ENCODE assay signal across 23 cellular contexts in the genomic region with DNA sequence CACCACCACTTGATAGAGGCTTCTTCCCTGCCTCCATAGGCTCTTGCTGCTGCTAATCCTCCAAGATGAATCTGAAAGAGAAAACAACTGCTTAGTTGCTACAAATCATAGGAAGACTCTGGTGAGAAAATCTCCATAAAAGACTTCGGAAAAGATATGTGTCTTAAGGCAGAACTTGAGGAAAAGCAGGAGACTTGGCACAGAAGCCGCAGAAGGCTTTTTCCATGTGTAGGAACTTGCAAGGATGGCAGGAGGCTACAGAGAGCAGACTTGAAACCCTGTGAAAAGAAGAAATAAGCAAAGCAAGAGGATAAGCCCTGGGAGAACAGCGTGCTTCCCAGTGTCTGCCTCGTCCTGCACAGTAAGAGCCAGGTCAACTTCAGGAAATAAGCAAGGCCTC.
"Had no signal": no experiment of that assay in that cellular context is flagged by ENCODE, and none has a peak within 500 bp of the region (broad histone marks: within the 10 kb centered on the region; RNA-seq: fewer than 3 reads in every experiment).

No MANE protein-coding gene starts in this region.

- DNase-seq: islet precursor cell; left ventricle myocardium inferior; mesendoderm; naive thymus-derived CD4-positive, alpha-beta T cell; ovary; retina; right cardiac atrium; small intestine; spleen; stimulated activated CD4-positive, alpha-beta T cell treated with anti-CD3 and anti-CD28 coated beads, Interleukin-4, amount 100 ng/mL, for 24 hours; stimulated activated naive CD4-positive, alpha-beta T cell; substantia nigra; upper lobe of left lung had no signal

- H3K27me3 Mint-ChIP-seq: progenitor cell of endocrine pancreas had no signal

- H3K9me3 ChIP-seq: ovary, upper lobe of left lung, vagina had no signal

- H3K79me2 ChIP-seq: hepatocyte had no signal

- H3K4me1 Mint-ChIP-seq: stimulated activated effector memory CD8-positive, alpha-beta T cell treated with anti-CD3 and anti-CD28 coated beads, Interleukin-12 subunit alpha, Interleukin-12 subunit beta, amount 100 ng/mL, for 72 hours had no signal

- H2AFZ ChIP-seq: hepatocyte had no signal

- H3K4me1 ChIP-seq: left ventricle myocardium inferior, spleen, tibial nerve, upper lobe of left lung, vagina had no signal

- H3K27ac Mint-ChIP-seq: mesothelial cell of epicardium; naive thymus-derived CD4-positive, alpha-beta T cell; natural killer cell treated with Interleukin-12 subunit alpha and Interleukin-12 subunit beta and Interleukin-15 and Interleukin-18, amount 100 ng/mL, for 72 hours; progenitor cell of endocrine pancreas; stimulated activated effector memory CD8-positive, alpha-beta T cell treated with anti-CD3 and anti-CD28 coated beads, Interleukin-12 subunit alpha, Interleukin-12 subunit beta, amount 100 ng/mL, for 72 hours; stimulated activated naive CD8-positive, alpha-beta T cell treated with anti-CD3 and anti-CD28 coated beads, Interleukin-15, Interleukin-2, amounts not matched to agents 100 ng/mL and 50 ng/mL, for 24 hours had no signal

- H3K36me3 Mint-ChIP-seq: natural killer cell treated with Interleukin-12 subunit alpha and Interleukin-12 subunit beta and Interleukin-15 and Interleukin-18, amount 100 ng/mL, for 72 hours; stimulated activated effector memory CD8-positive, alpha-beta T cell treated with anti-CD3 and anti-CD28 coated beads, Interleukin-12 subunit alpha, Interleukin-12 subunit beta, amount 100 ng/mL, for 72 hours had no signal

- H3K36me3 ChIP-seq: left ventricle myocardium inferior, ovary, spleen, tibial nerve, upper lobe of left lung, vagina had no signal

- H3K9me3 Mint-ChIP-seq: natural killer cell treated with Interleukin-12 subunit alpha and Interleukin-12 subunit beta and Interleukin-15 and Interleukin-18, amount 100 ng/mL, for 72 hours; stimulated activated effector memory CD8-positive, alpha-beta T cell treated with anti-CD3 and anti-CD28 coated beads, Interleukin-12 subunit alpha, Interleukin-12 subunit beta, amount 100 ng/mL, for 72 hours; stimulated activated naive CD8-positive, alpha-beta T cell treated with anti-CD3 and anti-CD28 coated beads, Interleukin-15, Interleukin-2, amounts not matched to agents 100 ng/mL and 50 ng/mL, for 24 hours had no signal

- H3K27ac ChIP-seq: hepatocyte, left ventricle myocardium inferior, ovary, spleen, tibial nerve, upper lobe of left lung, vagina had no signal

- H3K4me3 ChIP-seq: hepatocyte, left ventricle myocardium inferior, lung, ovary, spleen, tibial nerve, upper lobe of left lung, vagina had no signal

- H3K4me2 ChIP-seq: hepatocyte had no signal

- FAIRE-seq: small intestine had no signal

- H3K4me3 Mint-ChIP-seq: mesothelial cell of epicardium; naive thymus-derived CD4-positive, alpha-beta T cell; natural killer cell treated with Interleukin-12 subunit alpha and Interleukin-12 subunit beta and Interleukin-15 and Interleukin-18, amount 100 ng/mL, for 72 hours; stimulated activated effector memory CD8-positive, alpha-beta T cell treated with anti-CD3 and anti-CD28 coated beads, Interleukin-12 subunit alpha, Interleukin-12 subunit beta, amount 100 ng/mL, for 72 hours; stimulated activated naive CD8-positive, alpha-beta T cell treated with anti-CD3 and anti-CD28 coated beads, Interleukin-15, Interleukin-2, amounts not matched to agents 100 ng/mL and 50 ng/mL, for 24 hours had no signal

- ATAC-seq: naive thymus-derived CD4-positive, alpha-beta T cell; natural killer cell treated with Interleukin-12 subunit alpha and Interleukin-12 subunit beta and Interleukin-15 and Interleukin-18, amount 100 ng/mL, for 72 hours; right cardiac atrium; sciatic nerve; stimulated activated effector memory CD8-positive, alpha-beta T cell treated with anti-CD3 and anti-CD28 coated beads, Interleukin-12 subunit alpha, Interleukin-12 subunit beta, amount 100 ng/mL, for 72 hours had no signal

- H3K27me3 ChIP-seq: hepatocyte, ovary, spleen, tibial nerve, upper lobe of left lung, vagina had no signal
